ENCODE assay signal across 9 cellular contexts in the genomic region with DNA sequence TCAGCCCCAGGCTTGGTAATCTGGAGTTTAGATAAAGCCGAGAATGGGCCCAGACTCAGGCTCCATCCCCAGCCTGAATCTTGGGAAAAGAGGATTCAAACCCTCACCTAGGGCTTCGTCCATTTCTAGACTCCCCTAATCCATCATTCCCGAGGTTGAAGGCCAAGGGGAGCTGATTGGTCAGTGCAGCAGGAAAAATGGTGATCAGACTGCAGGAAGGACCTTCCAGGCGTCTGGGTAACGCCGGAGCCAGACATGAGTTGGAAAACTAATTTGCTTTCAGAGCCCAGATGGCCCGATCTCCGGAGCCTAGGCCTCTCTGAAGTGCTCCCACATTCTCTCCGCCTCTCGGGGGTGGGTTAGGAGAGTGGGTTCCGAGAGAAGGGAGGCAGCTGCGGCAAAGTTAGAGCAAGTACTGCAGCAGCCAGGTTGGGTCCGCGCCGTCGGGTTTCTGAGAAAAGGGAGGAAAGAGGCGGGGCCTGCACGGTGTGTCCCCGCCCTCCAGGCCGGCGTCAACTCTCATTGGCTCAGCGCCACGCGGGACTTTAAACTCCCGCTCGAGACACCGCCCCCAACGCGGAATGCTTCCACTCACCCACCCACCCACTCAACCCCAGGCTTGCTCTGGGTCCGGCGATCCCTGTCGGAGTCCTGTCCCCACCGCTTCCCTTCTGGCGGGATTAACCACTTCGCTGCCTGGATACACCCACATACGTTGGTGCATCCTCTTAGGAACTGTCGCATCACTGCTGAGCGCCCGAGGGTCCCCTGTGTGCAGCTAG. TPM values are rescaled to one million over a fixed set of nuclear protein-coding genes. Genes with fewer than 3 reads are reported as not detected.
DNase-seq lines count a peak whose midpoint lies in the region; ATAC-seq lines count a peak whose summit lies in the region.
"Had no signal": no experiment of that assay in that cellular context is flagged by ENCODE, and none has a peak within 500 bp of the region (broad histone marks: within the 10 kb centered on the region; RNA-seq: fewer than 3 reads in every experiment).

No MANE protein-coding gene starts in this region.

- peak overlapping the region; percentile 49 to 61 (median 50) for H3K4me3 Mint-ChIP-seq in T-cell

- ATAC-seq in T-cell (replicated peaks in 1 of 4) (peak in 1 of 4 experiments; percentile 13), HG03045 (IDR thresholded peaks at IDR 0.05; ENCODE audit: unreplicated experiment) (no peak), HG03469 (IDR thresholded peaks at IDR 0.05; ENCODE audit: unreplicated experiment) (no peak)

- POLR2A ChIA-PET in T-cell (lab: Charles Lee): no interaction called here

- CTCF ChIA-PET in T-cell (lab: Charles Lee): interaction anchor here in 1 of 2 donors (0.7 kb wide), 1 partner anchor 65 kb away, joined by 5 read pairs; no protein-coding TSS in a partner anchor

- H3K36me3 Mint-ChIP-seq in T-cell: no peaks in the 10 kb centered on the region

- DNase-seq in COLO668 (lab: John Stamatoyannopoulos, UW; ENCODE audit: unreplicated experiment): peak; percentile 85
- DNase-seq in HT-29 (ENCODE audit: low spot score): peak; percentile 21
- peak in 16 of 34 experiments; percentile 13 to 40 (median 22) for DNase-seq in T-cell
- peak; percentile 54 for DNase-seq in left kidney (ENCODE audit: low read depth, low spot score)
- DNase-seq in dedifferentiated amniotic fluid mesenchymal stem cell (ENCODE audit: extremely low spot score): no peak
- no peak for DNase-seq in NCI-H526 treated with DMSO at 0.1 percent for 48 hours (lab: John Stamatoyannopoulos, UW)

- peaks cover 0 to 11% (median 0%) of the 10 kb centered on the region in 3 donors for H3K9me3 Mint-ChIP-seq in T-cell

- peaks cover 27 to 43% (median 37%) of the 10 kb centered on the region in 3 donors for H3K4me1 Mint-ChIP-seq in T-cell

- no peak overlapping the region for H3K27ac Mint-ChIP-seq in T-cell

- peaks cover 71 to 75% of the 10 kb centered on the region in 2 donors for H3K27me3 Mint-ChIP-seq in T-cell

RNA-seq across cellular contexts. Expression of gene RTBDN, which starts 0.8 kb away (rescaled TPM):
- total RNA-seq in HT-29 (2014; rRNA removed; shearing (Covaris generic)): 0.13 and 0.16 TPM in 2 replicates
- not detected for total RNA-seq in T-cell
- total RNA-seq: dermis microvascular lymphatic vessel endothelial cell had no signal

RNA-seq across cellular contexts. Expression of gene MAST1, which starts 3.1 kb away (rescaled TPM):
- 0.58 and 1.7 TPM in 2 replicates for total RNA-seq in HT-29 (2014; rRNA removed; shearing (Covaris generic))
- under 1 TPM; 0.29 to 0.75 (median 0.43) TPM for total RNA-seq in T-cell

RNA-seq across cellular contexts. Expression of gene RNASEH2A, which starts 28.8 kb away (rescaled TPM):
- total RNA-seq in HT-29 (2014; rRNA removed; shearing (Covaris generic)): 48.2 and 55.4 TPM in 2 replicates
- 10 to 100 TPM in 3 of 5 donors, 1 to 10 TPM in 2; 4.7 to 18.0 (median 15.0) TPM for total RNA-seq in T-cell

RNA-seq across cellular contexts. Expression of gene THSD8, which starts 33.3 kb away (rescaled TPM):
- 0.10 TPM in 1 of 2 replicates, not detected in the other for total RNA-seq in HT-29 (2014; rRNA removed; shearing (Covaris generic))
- 1 to 10 TPM in 1 of 5 donors, under 1 TPM in 3, not detected in 1; 0.63 to 2.4 (median 0.97) TPM for total RNA-seq in T-cell
- total RNA-seq: dermis microvascular lymphatic vessel endothelial cell had no signal

RNA-seq across cellular contexts. Expression of gene PRDX2, which starts 33.6 kb away (rescaled TPM):
- total RNA-seq in HT-29 (2014; rRNA removed; shearing (Covaris generic)): 378 and 396 TPM in 2 replicates
- 100 to 1,000 TPM in 3 of 5 donors, 10 to 100 TPM in 2; 94.5 to 150 (median 134) TPM for total RNA-seq in T-cell

Comparison
In these comparisons a context has a peak if more than half of its experiments do, and no peak if none do; other contexts are left out.
1. DNase-seq: peak in COLO668 (single experiment), HT-29 (single experiment) and left kidney (single experiment); none in dedifferentiated amniotic fluid mesenchymal stem cell (single experiment) and NCI-H526 treated with DMSO at 0.1 percent for 48 hours (single experiment).